1 cellular context compared by ENCODE assay signal in genomic region chr13:114236224-114236623, GRCh38.
TF ChIP-seq lines count a peak whose summit lies in the region.

No MANE protein-coding gene starts in this region.

TF ChIP-seq in IMR-90, 13 proteins besides CTCF, POLR2A, EP300 and RAD21 (continued from another document):
- no peak for TF ChIP-seq ELK1 (IDR thresholded peaks at IDR 0.05; ENCODE audit: borderline replicate concordance, low read depth, low read length)
- peak; percentile 78 for TF ChIP-seq CEBPB (IDR thresholded peaks at IDR 0.05; ENCODE audit: low read depth, low read length)
- TF ChIP-seq CHD1 (IDR thresholded peaks at IDR 0.05; ENCODE audit: low read depth, low read length), result no peak
- TF ChIP-seq MAZ (IDR thresholded peaks at IDR 0.05; ENCODE audit: borderline replicate concordance, low read depth, low read length), result no peak
- no peak for TF ChIP-seq FOS (IDR thresholded peaks at IDR 0.05; ENCODE audit: low read depth, low read length)
- no peak for TF ChIP-seq RFX5 (IDR thresholded peaks at IDR 0.05; ENCODE audit: low read depth, low read length)
- TF ChIP-seq MAFK (IDR thresholded peaks at IDR 0.05; ENCODE audit: low read depth, low read length), result no peak
